11 cellular contexts compared by ENCODE assay signal in the genomic region with DNA sequence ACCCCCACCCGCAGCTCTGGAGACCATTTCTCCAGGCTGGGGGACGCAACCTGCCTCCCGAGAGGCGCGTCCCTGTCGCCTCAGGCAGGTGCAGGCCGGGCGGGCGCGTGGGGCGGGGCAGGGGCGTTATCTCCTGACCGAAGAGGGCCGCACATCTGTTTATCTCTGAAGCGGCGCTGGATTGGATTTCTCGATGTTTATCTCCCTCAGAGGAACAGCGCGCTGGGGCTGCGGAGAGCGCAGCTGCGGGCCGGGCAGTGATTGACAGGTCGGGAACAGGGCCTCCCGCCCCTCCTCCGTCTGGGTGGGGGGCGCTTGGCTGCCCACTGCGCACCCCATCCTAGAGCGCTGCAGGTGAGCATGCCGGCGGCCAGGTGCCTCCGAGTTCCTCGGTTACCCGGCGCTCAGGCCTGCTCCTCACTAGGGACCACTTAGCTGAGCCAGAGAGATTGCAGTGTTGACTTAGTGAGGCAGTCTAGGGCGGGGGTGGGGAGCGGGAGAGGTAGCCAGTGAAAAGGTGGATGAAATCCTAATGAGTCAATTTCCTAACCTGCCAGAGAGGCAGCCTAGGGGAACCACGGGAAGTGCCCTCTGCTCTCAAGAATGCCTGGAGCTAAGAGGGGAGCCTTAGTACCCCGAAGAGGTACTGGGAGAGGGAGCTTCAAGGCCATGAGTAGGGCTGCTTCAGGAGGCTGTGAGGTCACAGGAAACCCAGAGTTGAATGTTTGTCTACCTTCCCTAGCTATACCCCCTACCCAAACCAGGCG. TPM values are rescaled to one million over a fixed set of nuclear protein-coding genes. Genes with fewer than 3 reads are reported as not detected.
DNase-seq lines count a peak whose midpoint lies in the region; ATAC-seq, FAIRE-seq and TF ChIP-seq lines count a peak whose summit lies in the region.
"Had no signal": no experiment of that assay in that cellular context is flagged by ENCODE, and none has a peak within 500 bp of the region (broad histone marks: within the 10 kb centered on the region; RNA-seq: fewer than 3 reads in every experiment).

No MANE protein-coding gene starts in this region.

- H3K4me1 ChIP-seq in BE2C (peaks cover 4% of the 10 kb centered on the region), iPS-18a (ENCODE audit: control insufficient read depth, low read depth, low read length) (peaks cover 37% of the 10 kb centered on the region)

- FAIRE-seq in GM12892 (lab: Jason Lieb, UNC) = no peak

- H3K9ac ChIP-seq in iPS-18a (ENCODE audit: low read length) = no peak overlapping the region

- H3K36me3 ChIP-seq in BE2C (no peaks in the 10 kb centered on the region), iPS-18a (ENCODE audit: control insufficient read depth, low read depth, low read length) (no peaks in the 10 kb centered on the region)

- H3K9me3 ChIP-seq in BE2C = no peaks in the 10 kb centered on the region
- H3K9me3 ChIP-seq in iPS-18a (ENCODE audit: control insufficient read depth, low read depth, low read length) = no peaks in the 10 kb centered on the region

- TF ChIP-seq CTCF in BE2C (IDR thresholded peaks at IDR 0.05; ENCODE audit: low read depth, low read length) = no peak

- H3K4me3 ChIP-seq in BE2C (ENCODE audit: low read depth, low read length) (0 out of 2 replicates have a peak overlapping the region, but pooled peaks have one; percentile 10), iPS-18a (ENCODE audit: low read length) (peak overlapping the region; percentile 47)
- H3K4me3 ChIP-seq in Jurkat, Clone E6-1 (ENCODE audit: low read length) = no peak overlapping the region

- no peaks in the 10 kb centered on the region; the same call in 1 of the 2 replicates for H3K27me3 ChIP-seq in BE2C
- peaks cover 100% of the 10 kb centered on the region for H3K27me3 ChIP-seq in iPS-18a (ENCODE audit: control insufficient read depth, insufficient read depth, low read length)

- no peak for TF ChIP-seq POLR2A in GM12892 (IDR thresholded peaks at IDR 0.05; ENCODE audit: low read depth, low read length)

- ATAC-seq in HG02973 (IDR thresholded peaks at IDR 0.05; ENCODE audit: unreplicated experiment) = no peak
- no peak for ATAC-seq in GM19351 (IDR thresholded peaks at IDR 0.05; ENCODE audit: unreplicated experiment)

- no peak overlapping the region for H3K27ac ChIP-seq in iPS-18a (ENCODE audit: low read length)

- DNase-seq in BE2C (peak; percentile 27), NCI-H774 (lab: John Stamatoyannopoulos, UW) (peak; percentile 7), GM12892 (ENCODE audit: insufficient read length) (no peak)
- DNase-seq in Jurkat, Clone E6-1 (ENCODE audit: low read depth, low spot score) = peak; percentile 33
- DNase-seq in activated T-cell treated with anti-CD3 and anti-CD28 coated beads, Interleukin-2, amount 50 U/mL, for 48 hours = no peak
- DNase-seq: stimulated activated naive CD4-positive, alpha-beta T cell treated with Interleukin-2 at 50 U/mL for 16 hours; T-helper 1 cell had no signal

RNA-seq across cellular contexts. Expression of a gene that starts 39.6 kb away (rescaled TPM):
- not detected for polyA plus RNA-seq in BE2C (2012; ENCODE audit: insufficient read depth, insufficient read length, low read depth)
- not detected for polyA plus RNA-seq in Jurkat, Clone E6-1 (2012; ENCODE audit: insufficient read depth, insufficient read length)
- polyA plus RNA-seq in GM12892 (2012; ENCODE audit: missing spikeins) = 0.15 TPM
- polyA plus RNA-seq: AG04450 had no signal

RNA-seq across cellular contexts. Expression of a gene that starts 44.0 kb away (rescaled TPM):
- polyA plus RNA-seq in BE2C (2012; ENCODE audit: insufficient read depth, insufficient read length, low read depth) = not detected
- not detected for polyA plus RNA-seq in Jurkat, Clone E6-1 (2012; ENCODE audit: insufficient read depth, insufficient read length)
- polyA plus RNA-seq in GM12892 (2012; ENCODE audit: missing spikeins) = not detected
- polyA plus RNA-seq: AG04450 had no signal

RNA-seq across cellular contexts. Expression of a gene that starts 44.6 kb away (rescaled TPM):
- polyA plus RNA-seq in BE2C (2012; ENCODE audit: insufficient read depth, insufficient read length, low read depth) = not detected
- not detected for polyA plus RNA-seq in Jurkat, Clone E6-1 (2012; ENCODE audit: insufficient read depth, insufficient read length)
- polyA plus RNA-seq in GM12892 (2012; ENCODE audit: missing spikeins) = not detected
- polyA plus RNA-seq: AG04450 had no signal

Comparison
In these comparisons a context has a peak if more than half of its experiments do, and no peak if none do; other contexts are left out.
1. DNase-seq: peak in BE2C (single experiment), Jurkat, Clone E6-1 (single experiment) and NCI-H774 (single experiment); none in GM12892 (single experiment) and activated T-cell treated with anti-CD3 and anti-CD28 coated beads, Interleukin-2, amount 50 U/mL, for 48 hours (0 of 2).